Comparison of ENCODE assay signal across 17 cellular contexts in genomic region chr17:42655528-42655927, GRCh38. TPM values are rescaled to one million over a fixed set of nuclear protein-coding genes. Genes with fewer than 3 reads are reported as not detected.
DNase-seq lines count a peak whose midpoint lies in the region; ATAC-seq, FAIRE-seq and TF ChIP-seq lines count a peak whose summit lies in the region.
"Had no signal": no experiment of that assay in that cellular context is flagged by ENCODE, and none has a peak within 500 bp of the region (broad histone marks: within the 10 kb centered on the region; RNA-seq: fewer than 3 reads in every experiment).

No MANE protein-coding gene starts in this region.

- H3K79me2 ChIP-seq in fibroblast of lung (ENCODE audit: control insufficient read depth, insufficient read depth, low read length), result no peaks in the 10 kb centered on the region

- H3K4me1 ChIP-seq in fibroblast of lung (ENCODE audit: control insufficient read depth, extremely low read depth, insufficient read depth, low read length) (peaks cover 10% of the 10 kb centered on the region), lower lobe of right lung (peaks cover 20% of the 10 kb centered on the region)

- DNase-seq in natural killer cell (no peak), RCC 7860 (ENCODE audit: low spot score) (peak; percentile 17), fibroblast of lung (ENCODE audit: low read depth in 2 of 2) (peak; percentile 74 to 88), lower lobe of right lung (no peak), WTC11 (ENCODE audit: low spot score) (no peak)
- no peak for DNase-seq in natural killer cell treated with Interleukin-12 subunit alpha and Interleukin-12 subunit beta and Interleukin-15 and Interleukin-18, amount 100 ng/mL, for 72 hours (ENCODE audit: low spot score)
- DNase-seq in stimulated activated CD4-positive, alpha-beta T cell treated with anti-CD3 and anti-CD28 coated beads, Interleukin-2, amount 100 ng/mL, for 24 hours, result no peak
- DNase-seq: activated CD4-positive, alpha-beta T cell treated with anti-CD3 and anti-CD28 coated beads, Interleukin-2, amount 50 U/mL, for 1 hour; activated T-cell treated with anti-CD3 and anti-CD28 coated beads, Interleukin-2, amount 50 U/mL, for 72 hours; anterior cingulate cortex; DMS153; H9; NCI-H2029; NCI-H748 treated with DMSO at 0.1 percent for 48 hours had no signal

- ATAC-seq in natural killer cell (no peak), HG02840 (IDR thresholded peaks at IDR 0.05; ENCODE audit: low FRiP score, unreplicated experiment) (no peak), lower lobe of right lung (no peak), WTC11 (no peak)
- no peak for ATAC-seq in natural killer cell treated with Interleukin-12 subunit alpha and Interleukin-12 subunit beta and Interleukin-15 and Interleukin-18, amount 100 ng/mL, for 72 hours

- intact Hi-C loops in natural killer cell (cut with micrococcal nuclease), result no loop called here
- intact Hi-C loops in lower lobe of right lung (cut with DNase I), result no loop called here

- H3K9me3 ChIP-seq in fibroblast of lung (ENCODE audit: control insufficient read depth, insufficient read depth, low read depth, low read length) (no peaks in the 10 kb centered on the region), lower lobe of right lung (no peaks in the 10 kb centered on the region)

- H3K9me3 Mint-ChIP-seq in natural killer cell, result no peaks in the 10 kb centered on the region
- H3K9me3 Mint-ChIP-seq in natural killer cell treated with Interleukin-12 subunit alpha and Interleukin-12 subunit beta and Interleukin-15 and Interleukin-18, amount 100 ng/mL, for 72 hours, result no peaks in the 10 kb centered on the region
- peaks cover 10% of the 10 kb centered on the region for H3K9me3 Mint-ChIP-seq in WTC11

- H3K4me3 Mint-ChIP-seq in natural killer cell, result peak overlapping the region; percentile 11
- H3K4me3 Mint-ChIP-seq in natural killer cell treated with Interleukin-12 subunit alpha and Interleukin-12 subunit beta and Interleukin-15 and Interleukin-18, amount 100 ng/mL, for 72 hours, result no peak overlapping the region
- H3K4me3 Mint-ChIP-seq in WTC11, result no peak overlapping the region
- H3K4me3 Mint-ChIP-seq: H9 had no signal

- no peak overlapping the region for H3K4me2 ChIP-seq in fibroblast of lung (ENCODE audit: extremely low read depth, insufficient read depth, low read length)
- H3K4me2 ChIP-seq: smooth muscle cell had no signal

- H3K36me3 Mint-ChIP-seq in natural killer cell (no peaks in the 10 kb centered on the region), WTC11 (peaks cover 4% of the 10 kb centered on the region)
- H3K36me3 Mint-ChIP-seq in natural killer cell treated with Interleukin-12 subunit alpha and Interleukin-12 subunit beta and Interleukin-15 and Interleukin-18, amount 100 ng/mL, for 72 hours, result no peaks in the 10 kb centered on the region

- H2AFZ ChIP-seq in fibroblast of lung (ENCODE audit: low read length), result no peak overlapping the region

- H3K27me3 Mint-ChIP-seq in natural killer cell (ENCODE audit: low read depth in 2 of 2) (peaks cover 18 to 26% of the 10 kb centered on the region in 2 donors), WTC11 (ENCODE audit: low read depth) (peaks cover 5% of the 10 kb centered on the region)
- H3K27me3 Mint-ChIP-seq in natural killer cell treated with Interleukin-12 subunit alpha and Interleukin-12 subunit beta and Interleukin-15 and Interleukin-18, amount 100 ng/mL, for 72 hours, result peaks cover 8 to 23% of the 10 kb centered on the region in 2 donors

- H3K4me1 Mint-ChIP-seq in natural killer cell, result peaks cover 21 to 22% of the 10 kb centered on the region in 2 donors
- H3K4me1 Mint-ChIP-seq in natural killer cell treated with Interleukin-12 subunit alpha and Interleukin-12 subunit beta and Interleukin-15 and Interleukin-18, amount 100 ng/mL, for 72 hours (ENCODE audit: low read depth in 2 of 2), result peaks cover 17 to 21% of the 10 kb centered on the region in 2 donors
- peaks cover 15% of the 10 kb centered on the region for H3K4me1 Mint-ChIP-seq in WTC11

- H3K4me3 ChIP-seq in fibroblast of lung (replicated peaks in 1 of 4; ENCODE audit: control extremely low read depth in 1 of 4, insufficient read depth in 1 of 4, low read depth in 3 of 4, low read length in 4 of 4) (no peak overlapping the region), lower lobe of right lung (no peak overlapping the region)
- H3K4me3 ChIP-seq: smooth muscle cell had no signal

- no peaks in the 10 kb centered on the region for H3K27me3 ChIP-seq in fibroblast of lung (ENCODE audit: control insufficient read depth, insufficient read depth, low read length)
- no peaks in the 10 kb centered on the region for H3K27me3 ChIP-seq in lower lobe of right lung (ENCODE audit: low read depth)

- FAIRE-seq in RCC 7860 (lab: Jason Lieb, UNC), result no peak

- TF ChIP-seq CTCF in natural killer cell (IDR thresholded peaks at IDR 0.05) (no peak), fibroblast of lung (conservative IDR thresholded peaks at IDR 0.05 in 1 of 2, IDR thresholded peaks at IDR 0.05 in 1 of 2; ENCODE audit: low read depth in 1 of 2, low read length in 2 of 2) (no peak), lower lobe of right lung (IDR thresholded peaks at IDR 0.05) (no peak), WTC11 (IDR thresholded peaks at IDR 0.05) (no peak)

- no peaks in the 10 kb centered on the region for H4K20me1 ChIP-seq in fibroblast of lung (ENCODE audit: control insufficient read depth, extremely low read depth, insufficient read depth, low read length)

- CTCF ChIA-PET in WTC11 (lab: Charles Lee), result interaction anchor here (1.7 kb wide), 1 partner anchor 26 kb away, joined by 4 read pairs; no protein-coding TSS in a partner anchor

- POLR2A ChIA-PET in WTC11 (lab: Charles Lee), result no interaction called here

- H3K27ac ChIP-seq in fibroblast of lung (ENCODE audit: insufficient read depth, low read length) (no peak overlapping the region), lower lobe of right lung (no peak overlapping the region)
- H3K27ac ChIP-seq: HL-60 had no signal

- no peak overlapping the region for H3K9ac ChIP-seq in fibroblast of lung (ENCODE audit: insufficient read depth, low read length)

- no peaks in the 10 kb centered on the region for H3K36me3 ChIP-seq in fibroblast of lung (ENCODE audit: control insufficient read depth, insufficient read depth, low read length)
- H3K36me3 ChIP-seq in lower lobe of right lung, result no peaks in the 10 kb centered on the region

- no peak overlapping the region for H3K27ac Mint-ChIP-seq in natural killer cell
- H3K27ac Mint-ChIP-seq in natural killer cell treated with Interleukin-12 subunit alpha and Interleukin-12 subunit beta and Interleukin-15 and Interleukin-18, amount 100 ng/mL, for 72 hours, result no peak overlapping the region
- H3K27ac Mint-ChIP-seq in WTC11, result no peak overlapping the region
- H3K27ac Mint-ChIP-seq: activated T-cell treated with anti-CD3 and anti-CD28 coated beads, Interleukin-2, amount 50 U/mL, for 72 hours had no signal

TF ChIP-seq in WTC11, 78 proteins besides CTCF, POLR2A, EP300 and RAD21 (continues in another document):
- TF ChIP-seq CBFB (CRISPR knock-in tag; IDR thresholded peaks at IDR 0.05; ENCODE audit: low read depth) (no peak), KAT7 (CRISPR knock-in tag; IDR thresholded peaks at IDR 0.05; ENCODE audit: borderline replicate concordance) (no peak), NFATC4 (CRISPR knock-in tag; IDR thresholded peaks at IDR 0.05) (no peak), IRF2 (CRISPR knock-in tag; IDR thresholded peaks at IDR 0.05; ENCODE audit: borderline replicate concordance, low read depth) (no peak)

RNA-seq across cellular contexts. Expression of gene TUBG2, which starts 3.6 kb away (rescaled TPM):
- total RNA-seq in natural killer cell (10 to 100 TPM in 1 of 3 donors, 1 to 10 TPM in 2; 7.8 to 14.2 (median 9.6) TPM), fibroblast of lung (6.9 and 11.6 TPM in 2 replicates), lower lobe of right lung (16.8 TPM), WTC11 (2021) (22.1 to 26.7 TPM (median 22.2 TPM) in 3 replicates)
- total RNA-seq in natural killer cell treated with Interleukin-12 subunit alpha and Interleukin-12 subunit beta and Interleukin-15 and Interleukin-18, amount 100 ng/mL, for 72 hours, result 1 to 10 TPM; 3.9 to 8.0 TPM
- polyA plus RNA-seq in fibroblast of lung, result 13.1 and 13.5 TPM in 2 replicates
- polyA plus RNA-seq in fibroblast of lung (2012), result 14.4 and 15.0 TPM in 2 replicates
- polyA minus RNA-seq in fibroblast of lung (ENCODE audit: low replicate concordance), result 17.2 and 25.9 TPM in 2 replicates

RNA-seq across cellular contexts. Expression of gene PLEKHH3, which starts 21.3 kb away (rescaled TPM):
- 1 to 10 TPM in 1 of 3 donors, under 1 TPM in 2; 0.14 to 1.8 (median 0.26) TPM for total RNA-seq in natural killer cell
- total RNA-seq in natural killer cell treated with Interleukin-12 subunit alpha and Interleukin-12 subunit beta and Interleukin-15 and Interleukin-18, amount 100 ng/mL, for 72 hours, result under 1 TPM in 1 of 2 donors, not detected in 1; 0.73 TPM
- 19.3 and 24.6 TPM in 2 replicates for total RNA-seq in fibroblast of lung
- 2.3 and 3.0 TPM in 2 replicates for polyA plus RNA-seq in fibroblast of lung
- polyA plus RNA-seq in fibroblast of lung (2012), result 10.5 and 16.2 TPM in 2 replicates
- 4.1 and 9.3 TPM in 2 replicates for polyA minus RNA-seq in fibroblast of lung (ENCODE audit: low replicate concordance)
- 18.3 TPM for total RNA-seq in lower lobe of right lung
- total RNA-seq in WTC11 (2021), result 33.0 to 40.2 TPM (median 35.6 TPM) in 3 replicates

RNA-seq across cellular contexts. Expression of gene CCR10, which starts 26.1 kb away (rescaled TPM):
- total RNA-seq in natural killer cell, result 1 to 10 TPM; 1.2 to 2.6 (median 1.2) TPM
- total RNA-seq in natural killer cell treated with Interleukin-12 subunit alpha and Interleukin-12 subunit beta and Interleukin-15 and Interleukin-18, amount 100 ng/mL, for 72 hours, result not detected
- total RNA-seq in fibroblast of lung, result 1.3 and 2.6 TPM in 2 replicates
- 0.87 and 2.5 TPM in 2 replicates for polyA plus RNA-seq in fibroblast of lung
- 4.2 and 10.0 TPM in 2 replicates for polyA plus RNA-seq in fibroblast of lung (2012)
- polyA minus RNA-seq in fibroblast of lung (ENCODE audit: low replicate concordance), result 2.4 and 2.9 TPM in 2 replicates
- 1.4 TPM for total RNA-seq in lower lobe of right lung
- 3.7 to 4.4 TPM (median 4.2 TPM) in 3 replicates for total RNA-seq in WTC11 (2021)

RNA-seq across cellular contexts. Expression of gene CNTNAP1, which starts 26.8 kb away (rescaled TPM):
- under 1 TPM; 0.33 to 0.85 (median 0.39) TPM for total RNA-seq in natural killer cell
- under 1 TPM; 0.17 to 0.39 TPM for total RNA-seq in natural killer cell treated with Interleukin-12 subunit alpha and Interleukin-12 subunit beta and Interleukin-15 and Interleukin-18, amount 100 ng/mL, for 72 hours
- 20.5 and 40.1 TPM in 2 replicates for total RNA-seq in fibroblast of lung
- polyA plus RNA-seq in fibroblast of lung, result 39.4 and 39.5 TPM in 2 replicates
- 44.9 and 52.7 TPM in 2 replicates for polyA plus RNA-seq in fibroblast of lung (2012)
- 110 and 145 TPM in 2 replicates for polyA minus RNA-seq in fibroblast of lung (ENCODE audit: low replicate concordance)
- total RNA-seq in lower lobe of right lung, result 9.0 TPM
- total RNA-seq in WTC11 (2021), result 12.1 to 12.7 TPM (median 12.7 TPM) in 3 replicates

RNA-seq across cellular contexts. Expression of gene TUBG1, which starts 46.0 kb away (rescaled TPM):
- total RNA-seq in natural killer cell (10 to 100 TPM in 2 of 3 donors, 1 to 10 TPM in 1; 9.7 to 16.5 (median 13.0) TPM), fibroblast of lung (12.8 and 16.7 TPM in 2 replicates), lower lobe of right lung (30.3 TPM), WTC11 (2021) (130 to 141 TPM (median 140 TPM) in 3 replicates)
- total RNA-seq in natural killer cell treated with Interleukin-12 subunit alpha and Interleukin-12 subunit beta and Interleukin-15 and Interleukin-18, amount 100 ng/mL, for 72 hours, result 10 to 100 TPM; 59.1 to 99.4 TPM
- 60.0 and 124 TPM in 2 replicates for polyA plus RNA-seq in fibroblast of lung
- 59.3 and 119 TPM in 2 replicates for polyA plus RNA-seq in fibroblast of lung (2012)
- polyA minus RNA-seq in fibroblast of lung (ENCODE audit: low replicate concordance), result 172 and 315 TPM in 2 replicates

Comparison
In these comparisons a context has a peak if more than half of its experiments do, and no peak if none do; other contexts are left out.
1. DNase-seq: peak in RCC 7860 (single experiment) and fibroblast of lung (2 of 2); none in natural killer cell (single experiment), natural killer cell treated with Interleukin-12 subunit alpha and Interleukin-12 subunit beta and Interleukin-15 and Interleukin-18, amount 100 ng/mL, for 72 hours (single experiment), stimulated activated CD4-positive, alpha-beta T cell treated with anti-CD3 and anti-CD28 coated beads, Interleukin-2, amount 100 ng/mL, for 24 hours (0 of 2), lower lobe of right lung (single experiment) and WTC11 (single experiment).